In genomic region chr2:64653174-64654062, GRCh38 we compare ENCODE assay signal across 8 cellular contexts. TPM values are rescaled to one million over a fixed set of nuclear protein-coding genes. Genes with fewer than 3 reads are reported as not detected.
DNase-seq lines count a peak whose midpoint lies in the region; ATAC-seq, FAIRE-seq and TF ChIP-seq lines count a peak whose summit lies in the region.

Gene SERTAD2 (minus strand): TSS chr2:64653913. CDS start chr2:64636871, 17,042 bp downstream.

- no peaks in the 10 kb centered on the region; the same call in 1 of the 2 replicates for H3K79me1 ChIP-seq in H1 (ENCODE audit: low read depth, low read length)

- no peak within 1 kb of the TSS for H2BK12ac ChIP-seq in H1 (ENCODE audit: low read depth, low read length)

- no peaks in the 10 kb centered on the region for H3K27me3 ChIP-seq in CD4-positive, CD25-positive, alpha-beta regulatory T cell (ENCODE audit: control insufficient read depth, insufficient read depth, low read length)
- H3K27me3 ChIP-seq in HL-60 (ENCODE audit: insufficient read depth, poor library complexity, severe bottlenecking) (no peaks in the 10 kb centered on the region), H1 (replicated peaks in 1 of 4; ENCODE audit: control insufficient read depth in 3 of 4, extremely low read depth in 1 of 4, insufficient read depth in 3 of 4, low read length in 3 of 4) (peaks cover 2 to 21% (median 12%) of the 10 kb centered on the region in 4 experiments; a peak in 6 of 7 replicates)

- no peak for TF ChIP-seq CTCF in HL-60 (IDR thresholded peaks at IDR 0.05; ENCODE audit: insufficient read depth, low read length)
- TF ChIP-seq CTCF in H1 (IDR thresholded peaks at IDR 0.05; ENCODE audit: control extremely low read depth in 1 of 3, insufficient read depth in 1 of 3, low read depth in 1 of 3, low read length in 3 of 3) = no peak

- no peak within 1 kb of the TSS for H3K4ac ChIP-seq in H1 (replicated peaks; ENCODE audit: insufficient read length, low read depth, low read length)

- peaks cover 51% of the 10 kb centered on the region for H3K4me1 ChIP-seq in CD4-positive, CD25-positive, alpha-beta regulatory T cell (ENCODE audit: control insufficient read depth, insufficient read depth, low read length, poor library complexity, severe bottlenecking)
- H3K4me1 ChIP-seq in H1 (replicated peaks in 1 of 4; ENCODE audit: control insufficient read depth in 3 of 4, insufficient read depth in 4 of 4, low read length in 3 of 4) = peaks cover 3 to 14% (median 10%) of the 10 kb centered on the region in 4 experiments

- H2AFZ ChIP-seq in H1 (ENCODE audit: low read length) = no peak within 1 kb of the TSS

- H3K36me3 ChIP-seq in CD4-positive, CD25-positive, alpha-beta regulatory T cell (ENCODE audit: control insufficient read depth, insufficient read depth, low read length) = no peaks in the 10 kb centered on the region
- H3K36me3 ChIP-seq in H1 (ENCODE audit: control insufficient read depth in 2 of 4, insufficient read depth in 4 of 4, low read length in 3 of 4) = no peaks in the 10 kb centered on the region

- peak; percentile 84 to 91 (median 87) for DNase-seq in CD4-positive, CD25-positive, alpha-beta regulatory T cell
- DNase-seq in HL-60 (ENCODE audit: low read depth in 1 of 2, low spot score in 1 of 2) = peak; percentile 63 to 87
- peak; percentile 70 for DNase-seq in NK-92 treated with Interleukin-12 subunit alpha and Interleukin-12 subunit beta, amount 100 ng/mL, for 24 hours (lab: John Stamatoyannopoulos, UW)
- peak; percentile 90 for DNase-seq in activated CD8-positive, alpha-beta memory T cell treated with anti-CD3 and anti-CD28 coated beads for 24 hours
- peak; percentile 27 to 85 for DNase-seq in H1 (ENCODE audit: low read depth in 1 of 2, low spot score in 2 of 2)
- DNase-seq in mesenteric fat pad (ENCODE audit: low spot score) = peak; percentile 95
- peak; percentile 74 to 81 for DNase-seq in stimulated activated CD8-positive, alpha-beta memory T cell treated with anti-CD3 and anti-CD28 coated beads, Interleukin-15, amount 100 ng/mL, for 4 hours (ENCODE audit: low read depth in 2 of 2)

- H2AK5ac ChIP-seq in H1 (ENCODE audit: low read depth, low read length) = no peak within 1 kb of the TSS

- POLR2A ChIA-PET in H1 (lab: Charles Lee; ENCODE audit: partially characterized antibody) = interaction anchor here (0.6 to 4.3 kb wide), 26 partner anchors 10 to 604 kb away, joined by 3 to 36 read pairs (median 4); no protein-coding TSS in a partner anchor

- H3K27ac ChIP-seq in CD4-positive, CD25-positive, alpha-beta regulatory T cell (ENCODE audit: insufficient read depth, low read length, poor library complexity, severe bottlenecking) = peak within 1 kb of the TSS; percentile 87
- peak within 1 kb of the TSS; percentile 98 for H3K27ac ChIP-seq in HL-60 (replicated peaks)
- H3K27ac ChIP-seq in H1 (ENCODE audit: low read depth, low read length) = peak within 1 kb of the TSS; percentile 73; the same call in 1 of the 2 replicates

- H3K9me3 Mint-ChIP-seq in CD4-positive, CD25-positive, alpha-beta regulatory T cell = no peaks in the 10 kb centered on the region

- H4K91ac ChIP-seq in H1 (replicated peaks; ENCODE audit: insufficient read length, low read length) = no peak within 1 kb of the TSS

- H3K27me3 Mint-ChIP-seq in CD4-positive, CD25-positive, alpha-beta regulatory T cell = peaks cover 5% of the 10 kb centered on the region

- peak in 1 of 2 experiments; percentile 2; a peak in 1 of 4 replicates for TF ChIP-seq RAD21 in H1 (IDR thresholded peaks at IDR 0.05 in 1 of 2, conservative IDR thresholded peaks at IDR 0.05 in 1 of 2; ENCODE audit: low read depth in 2 of 2, low read length in 2 of 2)

- CTCF ChIA-PET in H1 (lab: Charles Lee; ENCODE audit: partially characterized antibody) = interaction anchor here (0.7 to 8.7 kb wide), 24 partner anchors 10 to 289 kb away, joined by 3 to 38 read pairs (median 4); no protein-coding TSS in a partner anchor

- no peaks in the 10 kb centered on the region for H3K9me3 ChIP-seq in CD4-positive, CD25-positive, alpha-beta regulatory T cell (ENCODE audit: control insufficient read depth in 2 of 2, low read length in 2 of 2)
- no peaks in the 10 kb centered on the region for H3K9me3 ChIP-seq in H1 (ENCODE audit: insufficient read depth in 2 of 2, low read depth in 1 of 2, low read length in 1 of 2)

- H3K56ac ChIP-seq in H1 (replicated peaks; ENCODE audit: insufficient read length, low read depth, low read length) = peak within 1 kb of the TSS; percentile 77

- no peak within 1 kb of the TSS for H3K23ac ChIP-seq in H1 (ENCODE audit: insufficient read length)

- H3K23me2 ChIP-seq in H1 (ENCODE audit: low read depth, low read length) = peaks cover 11% of the 10 kb centered on the region

- peak within 1 kb of the TSS; percentile 38 for H2BK120ac ChIP-seq in H1 (replicated peaks; ENCODE audit: low read depth, low read length)

- peak within 1 kb of the TSS; percentile 95 to 99 for H3K4me2 ChIP-seq in H1 (ENCODE audit: insufficient read depth in 1 of 2, low read depth in 2 of 2, low read length in 2 of 2)

- peak within 1 kb of the TSS; percentile 94 for H4K8ac ChIP-seq in H1 (ENCODE audit: extremely low read depth, insufficient read depth, low read length)

- peak; percentile 40 to 78; a peak in 2 of 3 replicates for TF ChIP-seq POLR2A in H1 (IDR thresholded peaks at IDR 0.05; ENCODE audit: control extremely low read depth in 1 of 2, low read depth in 2 of 2, low read length in 2 of 2)

- peaks cover 0 to 29% of the 10 kb centered on the region in 2 experiments; a peak in 2 of 4 replicates for H3K79me2 ChIP-seq in H1 (ENCODE audit: control insufficient read depth in 1 of 2, insufficient read depth in 2 of 2, low read length in 2 of 2)

- peak within 1 kb of the TSS; percentile 82 for H4K5ac ChIP-seq in H1 (ENCODE audit: insufficient read length, low read depth, low read length)

- no peak for FAIRE-seq in H1 (lab: Jason Lieb, UNC)

- peak; percentile 90 to 91 for ATAC-seq in CD4-positive, CD25-positive, alpha-beta regulatory T cell (ENCODE audit: low read depth in 2 of 2)
- ATAC-seq in GM19455 (IDR thresholded peaks at IDR 0.05; ENCODE audit: unreplicated experiment) = peak; percentile 55

- peak within 1 kb of the TSS; percentile 89; the same call in 1 of the 2 replicates for H2BK5ac ChIP-seq in H1 (ENCODE audit: low read depth, low read length)

- H4K20me1 ChIP-seq in H1 (replicated peaks in 1 of 2; ENCODE audit: control insufficient read depth in 1 of 2, insufficient read depth in 2 of 2, low read length in 2 of 2) = peaks cover 11 to 15% of the 10 kb centered on the region in 2 experiments

- H2BK15ac ChIP-seq in H1 (ENCODE audit: low read length) = no peak within 1 kb of the TSS

- 1% methylated on average over 28 of the region's 107 CpGs; no CpG with 5 or more reads in 1 of the 2 experiments for whole genome bisulfite sequencing in H1 (ENCODE audit: extremely low coverage in 1 of 2, insufficient coverage in 1 of 2, insufficient read length in 1 of 2, insufficient replicate concordance in 2 of 2, low coverage in 1 of 2, low lambda C conversion rate in 2 of 2, missing lambda C conversion rate in 1 of 2), 2 experiments

- peaks cover 28 to 80% (median 48%) of the 10 kb centered on the region in 4 donors for H3K4me1 Mint-ChIP-seq in CD4-positive, CD25-positive, alpha-beta regulatory T cell

- no peaks in the 10 kb centered on the region for H3K36me3 Mint-ChIP-seq in CD4-positive, CD25-positive, alpha-beta regulatory T cell

- peak within 1 kb of the TSS; percentile 90 to 97 (median 94) for H3K4me3 Mint-ChIP-seq in CD4-positive, CD25-positive, alpha-beta regulatory T cell

- no peak within 1 kb of the TSS for H2BK20ac ChIP-seq in H1 (ENCODE audit: low read length)

- H3K9ac ChIP-seq in H1 (replicated peaks in 1 of 4; ENCODE audit: extremely low read depth in 1 of 4, low read depth in 3 of 4, low read length in 3 of 4) = peak within 1 kb of the TSS; percentile 80 to 85 (median 83)

- peak within 1 kb of the TSS; percentile 86 to 93 (median 93) for H3K27ac Mint-ChIP-seq in CD4-positive, CD25-positive, alpha-beta regulatory T cell

- no peak within 1 kb of the TSS for H3K14ac ChIP-seq in H1 (ENCODE audit: insufficient read length)

- peak within 1 kb of the TSS; percentile 93 for H3K4me3 ChIP-seq in CD4-positive, CD25-positive, alpha-beta regulatory T cell (ENCODE audit: low read depth, low read length)
- H3K4me3 ChIP-seq in HL-60 (replicated peaks; ENCODE audit: insufficient read depth, low read length) (peak within 1 kb of the TSS; percentile 74), H1 (ENCODE audit: extremely low read depth in 1 of 4, insufficient read depth in 2 of 4, low read depth in 3 of 4, low read length in 4 of 4) (peak within 1 kb of the TSS; percentile 79 to 95 (median 85))

- TF ChIP-seq EP300 in H1 (IDR thresholded peaks at IDR 0.05; ENCODE audit: borderline replicate concordance in 1 of 2, low read depth in 2 of 2, low read length in 2 of 2) = no peak

- H3K18ac ChIP-seq in H1 (ENCODE audit: extremely low read depth, low read length) = peak within 1 kb of the TSS; percentile 95

TF ChIP-seq in H1, 55 proteins besides CTCF, POLR2A, EP300 and RAD21 (continues in another document):
- TF ChIP-seq SUZ12 (IDR thresholded peaks at IDR 0.05; ENCODE audit: low read length) (0 out of 2 replicates have a peak, but pooled peaks have one; percentile 10), SAP30 (IDR thresholded peaks at IDR 0.05; ENCODE audit: insufficient read depth, insufficient replicate concordance, low read length) (no peak), FOSL1 (IDR thresholded peaks at IDR 0.05; ENCODE audit: insufficient read depth, low read depth, low read length) (no peak), ASH2L (IDR thresholded peaks at IDR 0.05; ENCODE audit: low read length) (peak; percentile 78), E2F6 (IDR thresholded peaks at IDR 0.05) (peak; percentile 13; the same call in 1 of the 2 replicates)

RNA-seq across cellular contexts. Expression of gene SERTAD2, which starts in this region (rescaled TPM):
- total RNA-seq in CD4-positive, CD25-positive, alpha-beta regulatory T cell = 33.5 TPM
- 1 to 10 TPM; 4.2 to 7.5 (median 5.7) TPM for polyA plus RNA-seq in CD4-positive, CD25-positive, alpha-beta regulatory T cell
- total RNA-seq in H1 (2021; fragmentation: NEBNext Ultra II Directional; extraction: Animal tissue kit (Norgen Biotek cat#: 25700)) = 4.5 and 5.7 TPM in 2 replicates
- polyA plus RNA-seq in H1 (2011; rRNA removed) = 2.9 and 3.5 TPM in 2 replicates
- polyA plus RNA-seq in H1 (2011; cell fraction: cytosol; rRNA removed) = 2.8 TPM
- polyA plus RNA-seq in H1 (2011; cell fraction: nucleus; rRNA removed) = 4.9 TPM
- polyA plus RNA-seq in H1 (2012, experiment 1 of 2) = 3.8 to 5.6 TPM (median 4.6 TPM) in 4 replicates
- polyA plus RNA-seq in H1 (2012, experiment 2 of 2) = 0.83 TPM
- 4.6 TPM for polyA plus RNA-seq in H1 (2013, experiment 1 of 2)
- polyA plus RNA-seq in H1 (2013, experiment 2 of 2) = 4.4 TPM
- 3.9 and 5.4 TPM in 2 replicates for polyA minus RNA-seq in H1 (2011; rRNA and poly(A)+ RNA removed)
- 4.2 TPM for polyA minus RNA-seq in H1 (2011; cell fraction: cytosol; rRNA and poly(A)+ RNA removed)
- polyA minus RNA-seq in H1 (2011; cell fraction: nucleus; rRNA and poly(A)+ RNA removed) = 13.4 TPM
- total RNA-seq in mesenteric fat pad = 19.7 TPM

Comparison
In these comparisons a context has a peak if more than half of its experiments do, and no peak if none do; other contexts are left out.
1. Peak in every context shown above with its lines: DNase-seq, ATAC-seq, H3K4me3 ChIP-seq and H3K27ac ChIP-seq.